ENCODE assay signal across 17 cellular contexts in genomic region chr2:8241317-8241716, GRCh38.
DNase-seq lines count a peak whose midpoint lies in the region; ATAC-seq, FAIRE-seq and TF ChIP-seq lines count a peak whose summit lies in the region.
"Had no signal": no experiment of that assay in that cellular context is flagged by ENCODE, and none has a peak within 500 bp of the region (broad histone marks: within the 10 kb centered on the region; RNA-seq: fewer than 3 reads in every experiment).

No MANE protein-coding gene starts in this region.

- peaks cover 27 to 39% (median 33%) of the 10 kb centered on the region in 11 experiments for H3K9me3 ChIP-seq in BLaER1 treated with 17β-estradiol and CSF1 and Interleukin-3, amounts not matched to agents 10 nM and 100 nM (replicated peaks in 1 of 11)
- H3K9me3 ChIP-seq in T-helper 17 cell (ENCODE audit: control insufficient read depth, low read length, poor library complexity, severe bottlenecking) (no peaks in the 10 kb centered on the region), neural progenitor cell (ENCODE audit: low read depth) (no peaks in the 10 kb centered on the region), left lung (peaks cover 0 to 9% of the 10 kb centered on the region in 2 donors)
- H3K9me3 ChIP-seq: HAP-1 had no signal

- no peak for TF ChIP-seq CTCF in neural progenitor cell (IDR thresholded peaks at IDR 0.05)
- TF ChIP-seq CTCF in left lung (IDR thresholded peaks at IDR 0.05): no peak

- peaks cover 29% of the 10 kb centered on the region for H3K9me3 Mint-ChIP-seq in neural progenitor cell

- peak overlapping the region in 8 of 11 experiments; percentile 7 to 97 (median 94); a peak in 14 of 22 replicates for H3K27ac ChIP-seq in BLaER1 treated with 17β-estradiol and CSF1 and Interleukin-3, amounts not matched to agents 10 nM and 100 nM
- H3K27ac ChIP-seq in neural progenitor cell (no peak overlapping the region), left lung (no peak overlapping the region)

- intact Hi-C loops in left colon (cut with DNase I, micrococcal nuclease): no loop called here
- intact Hi-C loops in left lung (cut with DNase I): no loop called here

- peak overlapping the region in 6 of 11 experiments; percentile 5 to 84 (median 34); a peak in 5 of 22 replicates for H3K9ac ChIP-seq in BLaER1 treated with 17β-estradiol and CSF1 and Interleukin-3, amounts not matched to agents 10 nM and 100 nM
- H3K9ac ChIP-seq in neural progenitor cell: no peak overlapping the region

- no peak for FAIRE-seq in RCC 7860 (lab: Jason Lieb, UNC)

- H3K27me3 Mint-ChIP-seq in T-helper 17 cell: no peaks in the 10 kb centered on the region
- H3K27me3 Mint-ChIP-seq in neural progenitor cell (ENCODE audit: insufficient read depth, low read depth): peaks cover 3% of the 10 kb centered on the region

- H4K20me1 ChIP-seq in BLaER1 treated with 17β-estradiol and CSF1 and Interleukin-3, amounts not matched to agents 10 nM and 100 nM: no peaks in the 10 kb centered on the region
- H4K20me1 ChIP-seq in neural progenitor cell (ENCODE audit: low read depth): no peaks in the 10 kb centered on the region

- no peak overlapping the region for H3K4me3 Mint-ChIP-seq in T-helper 17 cell
- H3K4me3 Mint-ChIP-seq in neural progenitor cell: no peak overlapping the region
- H3K4me3 Mint-ChIP-seq: B cell; CD8-positive, alpha-beta memory T cell had no signal

- H3K27ac Mint-ChIP-seq in T-helper 17 cell (peak overlapping the region; percentile 22), neural progenitor cell (peak overlapping the region; percentile 75)
- H3K27ac Mint-ChIP-seq: B cell had no signal

- peaks cover 12% of the 10 kb centered on the region for H3K4me1 Mint-ChIP-seq in T-helper 17 cell
- H3K4me1 Mint-ChIP-seq in neural progenitor cell: peaks cover 38% of the 10 kb centered on the region
- H3K4me1 Mint-ChIP-seq: B cell had no signal

- no peak overlapping the region for H3K4me3 ChIP-seq in BLaER1 treated with 17β-estradiol and CSF1 and Interleukin-3, amounts not matched to agents 10 nM and 100 nM
- H3K4me3 ChIP-seq in neural progenitor cell (no peak overlapping the region), left lung (no peak overlapping the region)
- H3K4me3 ChIP-seq: HAP-1, MG63 had no signal

- peaks cover 0 to 19% (median 8%) of the 10 kb centered on the region in 11 experiments; a peak in 9 of 22 replicates for H3K36me3 ChIP-seq in BLaER1 treated with 17β-estradiol and CSF1 and Interleukin-3, amounts not matched to agents 10 nM and 100 nM
- no peaks in the 10 kb centered on the region for H3K36me3 ChIP-seq in neural progenitor cell
- no peaks in the 10 kb centered on the region for H3K36me3 ChIP-seq in left lung
- H3K36me3 ChIP-seq: HAP-1, MG63 had no signal

- no peaks in the 10 kb centered on the region for H3K36me3 Mint-ChIP-seq in T-helper 17 cell (ENCODE audit: low read depth)
- no peaks in the 10 kb centered on the region for H3K36me3 Mint-ChIP-seq in neural progenitor cell

- ATAC-seq in T-helper 17 cell (no peak), left colon (peak; percentile 74), left lung (no peak)

- DNase-seq in T-helper 17 cell (no peak), left colon (peak in 1 of 2 donors; percentile 23), neural progenitor cell (ENCODE audit: low spot score) (no peak), NCI-H524 treated with DMSO at 0.1 percent for 48 hours (lab: John Stamatoyannopoulos, UW) (no peak), left lung (no peak), RCC 7860 (ENCODE audit: low spot score) (no peak)
- no peak for DNase-seq in stimulated activated CD4-positive, alpha-beta T cell treated with anti-CD3 and anti-CD28 coated beads, Interleukin-15, amount 100 ng/mL, for 24 hours
- DNase-seq: CD8-positive, alpha-beta memory T cell; MG63; NCI-H1105 treated with DMSO at 0.1 percent for 48 hours; NCI-H187; NCI-H446 treated with DMSO at 0.1 percent for 48 hours; NCI-H82; SHP77 treated with DMSO at 0.1 percent for 48 hours had no signal

- no peaks in the 10 kb centered on the region for H3K27me3 ChIP-seq in BLaER1 treated with 17β-estradiol and CSF1 and Interleukin-3, amounts not matched to agents 10 nM and 100 nM
- H3K27me3 ChIP-seq in neural progenitor cell (no peaks in the 10 kb centered on the region), left lung (no peaks in the 10 kb centered on the region)
- H3K27me3 ChIP-seq: MG63 had no signal

- H2AFZ ChIP-seq in neural progenitor cell (replicated peaks): peak overlapping the region; percentile 34

- peaks cover 62 to 76% (median 70%) of the 10 kb centered on the region in 10 experiments for H3K4me1 ChIP-seq in BLaER1 treated with 17β-estradiol and CSF1 and Interleukin-3, amounts not matched to agents 10 nM and 100 nM
- H3K4me1 ChIP-seq in neural progenitor cell (peaks cover 17% of the 10 kb centered on the region), left lung (peaks cover 3 to 24% of the 10 kb centered on the region in 2 donors)
- H3K4me1 ChIP-seq: HAP-1 had no signal

- peak overlapping the region; percentile 19 to 92 (median 77); a peak in 19 of 22 replicates for H3K4me2 ChIP-seq in BLaER1 treated with 17β-estradiol and CSF1 and Interleukin-3, amounts not matched to agents 10 nM and 100 nM
- no peak overlapping the region for H3K4me2 ChIP-seq in neural progenitor cell

- H3K79me2 ChIP-seq in neural progenitor cell (ENCODE audit: low read depth): no peaks in the 10 kb centered on the region

- no peaks in the 10 kb centered on the region for H3F3A ChIP-seq in neural progenitor cell (ENCODE audit: low read depth)

Comparison
In these comparisons a context has a peak if more than half of its experiments do, and no peak if none do; other contexts are left out.
1. H3K27ac ChIP-seq: peak in BLaER1 treated with 17β-estradiol and CSF1 and Interleukin-3, amounts not matched to agents 10 nM and 100 nM (8 of 11); none in neural progenitor cell (single experiment) and left lung (0 of 2).